In genomic region chr7:7969306-7970112, GRCh38 we compare ENCODE assay signal across 8 cellular contexts.
DNase-seq lines count a peak whose midpoint lies in the region; ATAC-seq and TF ChIP-seq lines count a peak whose summit lies in the region.

No MANE protein-coding gene starts in this region.

- H3K9ac ChIP-seq in mucosa of stomach (ENCODE audit: low read length), result peak overlapping the region; percentile 76

- no peaks in the 10 kb centered on the region for H3K9me3 ChIP-seq in mucosa of stomach (ENCODE audit: control insufficient read depth, low read length)

- no peaks in the 10 kb centered on the region for H3K36me3 ChIP-seq in mucosa of stomach (ENCODE audit: control insufficient read depth, insufficient read depth, low read length)

- peak; percentile 1 for ATAC-seq in HG02588 (IDR thresholded peaks at IDR 0.05; ENCODE audit: unreplicated experiment)
- ATAC-seq in HG03457 (IDR thresholded peaks at IDR 0.05; ENCODE audit: unreplicated experiment), result no peak

- TF ChIP-seq CTCF in epithelial cell of esophagus (IDR thresholded peaks at IDR 0.05; ENCODE audit: insufficient read depth, low read depth, low read length, missing control alignments), result no peak

- H3K4me1 ChIP-seq in mucosa of stomach (ENCODE audit: control insufficient read depth, insufficient read depth, low read length), result peaks cover 7% of the 10 kb centered on the region

- no peaks in the 10 kb centered on the region for H3K27me3 ChIP-seq in mucosa of stomach (ENCODE audit: control insufficient read depth, insufficient read depth, low read length)

- DNase-seq in EH (ENCODE audit: low read depth) (peak; percentile 57), NCI-H524 treated with DMSO at 0.1 percent for 48 hours (lab: John Stamatoyannopoulos, UW) (peak; percentile 45), epithelial cell of esophagus (ENCODE audit: low read depth) (peak; percentile 25)
- DNase-seq in activated CD8-positive, alpha-beta memory T cell treated with anti-CD3 and anti-CD28 coated beads, Interleukin-2, amount 50 U/mL, for 4 hours, result peak; percentile 44
- peak; percentile 23 to 70 (median 50) for DNase-seq in stimulated activated naive CD4-positive, alpha-beta T cell (lab: John Stamatoyannopoulos, UW)

- H3K4me3 ChIP-seq in epithelial cell of esophagus (ENCODE audit: low read length), result peak overlapping the region; percentile 72
- peak overlapping the region; percentile 57 for H3K4me3 ChIP-seq in mucosa of stomach (ENCODE audit: low read length)
